Comparison of ENCODE assay signal across 29 cellular contexts in genomic region chr6:160949531-160949930, GRCh38. TPM values are rescaled to one million over a fixed set of nuclear protein-coding genes. Genes with fewer than 3 reads are reported as not detected.
A peak's percentile ranks its signal among the peaks of the same experiment; 100 is the strongest.
DNase-seq lines count a peak whose midpoint lies in the region; ATAC-seq, FAIRE-seq and TF ChIP-seq lines count a peak whose summit lies in the region.
"Had no signal": no experiment of that assay in that cellular context is flagged by ENCODE, and none has a peak within 500 bp of the region (broad histone marks: within the 10 kb centered on the region; RNA-seq: fewer than 3 reads in every experiment).

No MANE protein-coding gene starts in this region.

- DNase-seq in GM23248 (no peak), astrocyte (ENCODE audit: low read depth) (no peak), esophagus squamous epithelium (lab: John Stamatoyannopoulos, UW) (no peak), psoas muscle (no peak), NCI-H2107 (lab: John Stamatoyannopoulos, UW) (no peak), NCI-H2029 treated with DMSO at 0.1 percent for 48 hours (lab: John Stamatoyannopoulos, UW) (no peak)
- no peak for DNase-seq in activated T-helper 1 cell treated with anti-CD3 and anti-CD28 coated beads, Interleukin-12 subunit alpha, Interleukin-12 subunit beta, Interleukin-2, Interleukin-4 antibody, amounts not matched to agents 30 ng/mL and 10 ng/mL and 1 ng/mL, durations not matched to agents 14 hours and 24 hours and 36 hours (ENCODE audit: low spot score)
- DNase-seq: activated CD4-positive, alpha-beta T cell treated with anti-CD3 and anti-CD28 coated beads for 4 hours; activated effector memory CD4-positive, alpha-beta T cell treated with Interleukin-2 at 50 U/mL for 16 hours; activated naive CD8-positive, alpha-beta T cell treated with anti-CD3 and anti-CD28 coated beads, Interleukin-2, amount 10 ng/mL, durations not matched to agents 7 days and 5 days; activated T-cell treated with anti-CD3 and anti-CD28 coated beads for 4 hours; cerebellar nuclear complex; DMS53; foreskin fibroblast; H9; KBM-7; MM.1S; NCI-H2081 treated with DMSO at 0.1 percent for 48 hours; NCI-H446; NCI-H774; stimulated activated naive CD4-positive, alpha-beta T cell; testis had no signal

- no peak overlapping the region for H3K4me3 Mint-ChIP-seq in astrocyte (ENCODE audit: unreplicated experiment)
- no peak overlapping the region for H3K4me3 Mint-ChIP-seq in activated T-helper 1 cell treated with anti-CD3 and anti-CD28 coated beads, Interleukin-12 subunit alpha, Interleukin-12 subunit beta, Interleukin-2, Interleukin-4 antibody, amounts not matched to agents 30 ng/mL and 10 ng/mL and 1 ng/mL, durations not matched to agents 14 hours and 24 hours and 36 hours
- H3K4me3 Mint-ChIP-seq: activated naive CD8-positive, alpha-beta T cell treated with anti-CD3 and anti-CD28 coated beads, Interleukin-2, amount 10 ng/mL, durations not matched to agents 7 days and 5 days; H9; neural crest cell; T-helper 2 cell treated with Interferon-gamma antibody and Interleukin-4, amounts not matched to agents 5 μg/mL and 100 μg/mL, for 36 hours had no signal

- 0 out of 2 replicates have a peak, but pooled peaks cover 9% of the 10 kb centered on the region for H3F3A ChIP-seq in GM23248 (ENCODE audit: insufficient read depth)

- WGBS in GM23248 (ENCODE audit: low coverage in 1 of 2, low lambda C conversion rate in 2 of 2, missing lambda C conversion rate in 2 of 2), 2 experiments = 96% methylated on average over 2 of the region's 2 CpGs
- 18 to 36% methylated on average over 2 of the region's 2 CpGs for whole genome bisulfite sequencing in esophagus squamous epithelium, 2 donors
- 63 to 71% (median 65%) methylated on average over 2 of the region's 2 CpGs for WGBS in psoas muscle, 3 donors

- 0 out of 2 replicates have a peak overlapping the region, but pooled peaks have one; percentile 55 for H2AFZ ChIP-seq in GM23248
- no peak overlapping the region for H2AFZ ChIP-seq in astrocyte (ENCODE audit: low read depth, low read length)

- H3K36me3 Mint-ChIP-seq in astrocyte (ENCODE audit: low read depth, unreplicated experiment) = no peaks in the 10 kb centered on the region
- no peaks in the 10 kb centered on the region for H3K36me3 Mint-ChIP-seq in activated T-helper 1 cell treated with anti-CD3 and anti-CD28 coated beads, Interleukin-12 subunit alpha, Interleukin-12 subunit beta, Interleukin-2, Interleukin-4 antibody, amounts not matched to agents 30 ng/mL and 10 ng/mL and 1 ng/mL, durations not matched to agents 14 hours and 24 hours and 36 hours (ENCODE audit: low read depth)
- H3K36me3 Mint-ChIP-seq: activated naive CD8-positive, alpha-beta T cell treated with anti-CD3 and anti-CD28 coated beads, Interleukin-2, amount 10 ng/mL, durations not matched to agents 7 days and 5 days had no signal

- no peaks in the 10 kb centered on the region for H3K79me2 ChIP-seq in GM23248 (ENCODE audit: insufficient read depth)
- H3K79me2 ChIP-seq in astrocyte (ENCODE audit: insufficient read depth, low read length) = no peaks in the 10 kb centered on the region

- H3K36me3 ChIP-seq in GM23248 (ENCODE audit: low read depth) (no peaks in the 10 kb centered on the region), astrocyte (ENCODE audit: insufficient read depth, low read length) (no peaks in the 10 kb centered on the region), esophagus squamous epithelium (no peaks in the 10 kb centered on the region), psoas muscle (ENCODE audit: insufficient read depth in 1 of 2, low read depth in 1 of 2) (no peaks in the 10 kb centered on the region)
- H3K36me3 ChIP-seq: BLaER1 treated with 17β-estradiol and CSF1 and Interleukin-3, amounts not matched to agents 10 nM and 100 nM had no signal

- intact Hi-C loops in esophagus squamous epithelium (cut with DNase I) (no loop called here), psoas muscle (cut with DNase I) (no loop called here)
- intact Hi-C loops in activated T-helper 1 cell treated with anti-CD3 and anti-CD28 coated beads, Interleukin-12 subunit alpha, Interleukin-12 subunit beta, Interleukin-2, Interleukin-4 antibody, amounts not matched to agents 30 ng/mL and 10 ng/mL and 1 ng/mL, durations not matched to agents 14 hours and 24 hours and 36 hours (cut with micrococcal nuclease) = no loop called here

- H3K9ac ChIP-seq in GM23248 (no peak overlapping the region; the same call in 1 of the 2 replicates), astrocyte (ENCODE audit: low read length) (peak overlapping the region; percentile 58)
- H3K9ac ChIP-seq: BLaER1 treated with 17β-estradiol and CSF1 and Interleukin-3, amounts not matched to agents 10 nM and 100 nM had no signal

- no peak for TF ChIP-seq POLR2A in esophagus squamous epithelium (IDR thresholded peaks at IDR 0.05)

- ATAC-seq in psoas muscle = no peak
- no peak for ATAC-seq in GM21576 (IDR thresholded peaks at IDR 0.05; ENCODE audit: unreplicated experiment)
- ATAC-seq: sciatic nerve had no signal

- H3K4me2 ChIP-seq in GM23248 (ENCODE audit: unreplicated experiment) (no peak overlapping the region), astrocyte (ENCODE audit: low read length) (no peak overlapping the region)
- H3K4me2 ChIP-seq: BLaER1 treated with 17β-estradiol and CSF1 and Interleukin-3, amounts not matched to agents 10 nM and 100 nM had no signal

- H3K27ac ChIP-seq in GM23248 (peak overlapping the region; percentile 71; the same call in 1 of the 2 replicates), astrocyte (ENCODE audit: low read depth, low read length) (no peak overlapping the region), esophagus squamous epithelium (peak overlapping the region; percentile 25 to 87 (median 68)), psoas muscle (peak overlapping the region; percentile 48)
- H3K27ac ChIP-seq: BLaER1 treated with 17β-estradiol and CSF1 and Interleukin-3, amounts not matched to agents 10 nM and 100 nM; SK-N-MC; testis had no signal

- H3K27me3 Mint-ChIP-seq in astrocyte (ENCODE audit: low read depth, unreplicated experiment) = no peaks in the 10 kb centered on the region
- H3K27me3 Mint-ChIP-seq in activated T-helper 1 cell treated with anti-CD3 and anti-CD28 coated beads, Interleukin-12 subunit alpha, Interleukin-12 subunit beta, Interleukin-2, Interleukin-4 antibody, amounts not matched to agents 30 ng/mL and 10 ng/mL and 1 ng/mL, durations not matched to agents 14 hours and 24 hours and 36 hours (ENCODE audit: insufficient read depth) = peaks cover 11% of the 10 kb centered on the region

- no peak overlapping the region for H3K27ac Mint-ChIP-seq in astrocyte (ENCODE audit: unreplicated experiment)
- no peak overlapping the region for H3K27ac Mint-ChIP-seq in activated T-helper 1 cell treated with anti-CD3 and anti-CD28 coated beads, Interleukin-12 subunit alpha, Interleukin-12 subunit beta, Interleukin-2, Interleukin-4 antibody, amounts not matched to agents 30 ng/mL and 10 ng/mL and 1 ng/mL, durations not matched to agents 14 hours and 24 hours and 36 hours
- H3K27ac Mint-ChIP-seq: activated naive CD8-positive, alpha-beta T cell treated with anti-CD3 and anti-CD28 coated beads, Interleukin-2, amount 10 ng/mL, durations not matched to agents 7 days and 5 days; H9; T-helper 2 cell treated with Interferon-gamma antibody and Interleukin-4, amounts not matched to agents 5 μg/mL and 100 μg/mL, for 36 hours had no signal

- in situ Hi-C loops in GM23248 (cut with MboI) = no loop called here

- peaks cover 13% of the 10 kb centered on the region for H3K4me1 ChIP-seq in GM23248 (ENCODE audit: insufficient read depth)
- H3K4me1 ChIP-seq in astrocyte (ENCODE audit: insufficient read depth, low read length) = peaks cover 7% of the 10 kb centered on the region
- peaks cover 0 to 29% (median 7%) of the 10 kb centered on the region in 3 donors for H3K4me1 ChIP-seq in esophagus squamous epithelium
- H3K4me1 ChIP-seq in psoas muscle = peaks cover 10% of the 10 kb centered on the region
- H3K4me1 ChIP-seq: BLaER1 treated with 17β-estradiol and CSF1 and Interleukin-3, amounts not matched to agents 10 nM and 100 nM; testis had no signal

- TF ChIP-seq CTCF in astrocyte (IDR thresholded peaks at IDR 0.05; ENCODE audit: insufficient read depth, low read depth, low read length) (no peak), esophagus squamous epithelium (IDR thresholded peaks at IDR 0.05) (no peak), psoas muscle (IDR thresholded peaks at IDR 0.05) (no peak)

- H4K20me1 ChIP-seq in GM23248 (ENCODE audit: insufficient read depth) = no peaks in the 10 kb centered on the region
- no peaks in the 10 kb centered on the region for H4K20me1 ChIP-seq in astrocyte (ENCODE audit: insufficient read depth, low read length)
- H4K20me1 ChIP-seq: BLaER1 treated with 17β-estradiol and CSF1 and Interleukin-3, amounts not matched to agents 10 nM and 100 nM had no signal

- no peaks in the 10 kb centered on the region for H3K9me2 ChIP-seq in GM23248 (ENCODE audit: insufficient read depth)

- H3K27me3 ChIP-seq in GM23248 (replicated peaks; ENCODE audit: insufficient read depth) (no peaks in the 10 kb centered on the region), astrocyte (ENCODE audit: insufficient read depth, low read length) (no peaks in the 10 kb centered on the region), esophagus squamous epithelium (no peaks in the 10 kb centered on the region), psoas muscle (ENCODE audit: insufficient read depth in 3 of 3, low read length in 2 of 3) (no peaks in the 10 kb centered on the region)
- H3K27me3 ChIP-seq: BLaER1 treated with 17β-estradiol and CSF1 and Interleukin-3, amounts not matched to agents 10 nM and 100 nM; testis had no signal

- no peak overlapping the region for H3K4me3 ChIP-seq in GM23248
- no peak overlapping the region for H3K4me3 ChIP-seq in astrocyte (ENCODE audit: insufficient read depth, low read depth, low read length)
- H3K4me3 ChIP-seq in esophagus squamous epithelium = no peak overlapping the region
- no peak overlapping the region for H3K4me3 ChIP-seq in psoas muscle
- H3K4me3 ChIP-seq: BLaER1 treated with 17β-estradiol and CSF1 and Interleukin-3, amounts not matched to agents 10 nM and 100 nM; SK-N-MC; testis had no signal

- no peaks in the 10 kb centered on the region for H3K9me3 ChIP-seq in GM23248 (ENCODE audit: low read depth)
- no peaks in the 10 kb centered on the region for H3K9me3 ChIP-seq in astrocyte (ENCODE audit: insufficient read depth, low read depth, low read length)
- H3K9me3 ChIP-seq in esophagus squamous epithelium = no peaks in the 10 kb centered on the region
- H3K9me3 ChIP-seq in psoas muscle = no peaks in the 10 kb centered on the region
- H3K9me3 ChIP-seq: BLaER1 treated with 17β-estradiol and CSF1 and Interleukin-3, amounts not matched to agents 10 nM and 100 nM; testis had no signal

- H3K9me3 Mint-ChIP-seq in astrocyte (ENCODE audit: unreplicated experiment) = no peaks in the 10 kb centered on the region
- H3K9me3 Mint-ChIP-seq in activated T-helper 1 cell treated with anti-CD3 and anti-CD28 coated beads, Interleukin-12 subunit alpha, Interleukin-12 subunit beta, Interleukin-2, Interleukin-4 antibody, amounts not matched to agents 30 ng/mL and 10 ng/mL and 1 ng/mL, durations not matched to agents 14 hours and 24 hours and 36 hours = no peaks in the 10 kb centered on the region
- H3K9me3 Mint-ChIP-seq: activated naive CD8-positive, alpha-beta T cell treated with anti-CD3 and anti-CD28 coated beads, Interleukin-2, amount 10 ng/mL, durations not matched to agents 7 days and 5 days; H9; neural crest cell; T-helper 2 cell treated with Interferon-gamma antibody and Interleukin-4, amounts not matched to agents 5 μg/mL and 100 μg/mL, for 36 hours had no signal

- no peak for FAIRE-seq in astrocyte (lab: Jason Lieb, UNC)
- FAIRE-seq: RCC 7860 had no signal

- peaks cover 7% of the 10 kb centered on the region for H3K4me1 Mint-ChIP-seq in astrocyte (ENCODE audit: low read depth, unreplicated experiment)
- no peaks in the 10 kb centered on the region for H3K4me1 Mint-ChIP-seq in activated T-helper 1 cell treated with anti-CD3 and anti-CD28 coated beads, Interleukin-12 subunit alpha, Interleukin-12 subunit beta, Interleukin-2, Interleukin-4 antibody, amounts not matched to agents 30 ng/mL and 10 ng/mL and 1 ng/mL, durations not matched to agents 14 hours and 24 hours and 36 hours (ENCODE audit: low read depth)
- H3K4me1 Mint-ChIP-seq: activated naive CD8-positive, alpha-beta T cell treated with anti-CD3 and anti-CD28 coated beads, Interleukin-2, amount 10 ng/mL, durations not matched to agents 7 days and 5 days had no signal

RNA-seq across cellular contexts. Expression of gene MAP3K4, which starts 42.0 kb away (rescaled TPM):
- total RNA-seq in GM23248 (2014; rRNA removed; shearing (Covaris generic)) = 24.0 and 26.2 TPM in 2 replicates
- polyA plus RNA-seq in GM23248 (2016; fragmentation: Nextera tagmentation; extraction: Ambion mirVana) (8.4 and 13.0 TPM in 2 replicates), psoas muscle (10 to 100 TPM; 13.5 to 20.3 (median 19.4) TPM)
- total RNA-seq in astrocyte (20.3 and 22.1 TPM in 2 replicates), esophagus squamous epithelium (10 to 100 TPM; 22.5 to 38.0 (median 27.4) TPM), psoas muscle (10 to 100 TPM; 17.8 to 45.8 (median 19.6) TPM)
- 46.3 and 47.0 TPM in 2 replicates for total RNA-seq in activated T-helper 1 cell treated with anti-CD3 and anti-CD28 coated beads, Interleukin-12 subunit alpha, Interleukin-12 subunit beta, Interleukin-2, Interleukin-4 antibody, amounts not matched to agents 30 ng/mL and 10 ng/mL and 1 ng/mL, durations not matched to agents 14 hours and 24 hours and 36 hours
